21 cellular contexts compared by ENCODE assay signal in genomic region chr13:98343461-98343860, GRCh38.
"Had no signal": no experiment of that assay in that cellular context is flagged by ENCODE, and none has a peak within 500 bp of the region (broad histone marks: within the 10 kb centered on the region; RNA-seq: fewer than 3 reads in every experiment).

No MANE protein-coding gene starts in this region.

- H2AFZ ChIP-seq: parathyroid adenoma had no signal

- H3K4me3 ChIP-seq: heart right ventricle, mucosa of descending colon, right atrium auricular region, sigmoid colon, skin epidermis, testis, tibial nerve had no signal

- DNase-seq: cortex of kidney; dorsolateral prefrontal cortex; effector CD8-positive, alpha-beta T cell; heart right ventricle; islet precursor cell; mammary epithelial cell; mucosa of descending colon; naive thymus-derived CD8-positive, alpha-beta T cell; occipital lobe; sigmoid colon; stimulated activated CD4-positive, alpha-beta T cell treated with anti-CD3 and anti-CD28 coated beads, Interleukin-2, amount 100 ng/mL, for 24 hours; stimulated activated CD4-positive, alpha-beta T cell treated with anti-CD3 and anti-CD28 coated beads, Interleukin-4, amount 100 ng/mL, for 4 hours; stimulated activated naive B cell treated with anti-CD40 and anti-IgM and Interleukin-4, amounts not matched to agents 10 μg/mL and 1 μg/mL and 100 μg/mL, for 72 hours; stimulated activated naive CD8-positive, alpha-beta T cell treated with anti-CD3 and anti-CD28 coated beads, Interleukin-15, amount 100 ng/mL, for 72 hours; testis had no signal

- H3K36me3 Mint-ChIP-seq: naive thymus-derived CD8-positive, alpha-beta T cell; stimulated activated naive B cell treated with anti-CD40 and anti-IgM and Interleukin-4, amounts not matched to agents 10 μg/mL and 1 μg/mL and 100 μg/mL, for 72 hours had no signal

- H3K9me3 ChIP-seq: heart right ventricle, mucosa of descending colon, right atrium auricular region, sigmoid colon, testis, tibial nerve had no signal

- H3K4me3 Mint-ChIP-seq: naive thymus-derived CD8-positive, alpha-beta T cell; stimulated activated naive B cell treated with anti-CD40 and anti-IgM and Interleukin-4, amounts not matched to agents 10 μg/mL and 1 μg/mL and 100 μg/mL, for 72 hours; stimulated activated naive CD8-positive, alpha-beta T cell treated with anti-CD3 and anti-CD28 coated beads, Interleukin-15, amount 100 ng/mL, for 72 hours had no signal

- H3K9me3 Mint-ChIP-seq: naive thymus-derived CD8-positive, alpha-beta T cell; stimulated activated naive B cell treated with anti-CD40 and anti-IgM and Interleukin-4, amounts not matched to agents 10 μg/mL and 1 μg/mL and 100 μg/mL, for 72 hours; stimulated activated naive CD8-positive, alpha-beta T cell treated with anti-CD3 and anti-CD28 coated beads, Interleukin-15, amount 100 ng/mL, for 72 hours had no signal

- H3K27ac Mint-ChIP-seq: naive thymus-derived CD8-positive, alpha-beta T cell; stimulated activated naive B cell treated with anti-CD40 and anti-IgM and Interleukin-4, amounts not matched to agents 10 μg/mL and 1 μg/mL and 100 μg/mL, for 72 hours; stimulated activated naive CD8-positive, alpha-beta T cell treated with anti-CD3 and anti-CD28 coated beads, Interleukin-15, amount 100 ng/mL, for 72 hours had no signal

- H3K36me3 ChIP-seq: right atrium auricular region, sigmoid colon, tibial nerve had no signal

- H3K9ac ChIP-seq: parathyroid adenoma had no signal

- H3K27me3 ChIP-seq: heart right ventricle, right atrium auricular region, sigmoid colon, testis, tibial nerve had no signal

- H3K4me1 ChIP-seq: parathyroid adenoma, right atrium auricular region, testis, tibial nerve had no signal

- ATAC-seq: esophagus mucosa; heart right ventricle; left lobe of liver; mucosa of descending colon; naive thymus-derived CD8-positive, alpha-beta T cell; stimulated activated naive B cell treated with anti-CD40 and anti-IgM and Interleukin-4, amounts not matched to agents 10 μg/mL and 1 μg/mL and 100 μg/mL, for 72 hours; stimulated activated naive CD8-positive, alpha-beta T cell treated with anti-CD3 and anti-CD28 coated beads, Interleukin-15, amount 100 ng/mL, for 72 hours had no signal

- H3K4me1 Mint-ChIP-seq: naive thymus-derived CD8-positive, alpha-beta T cell; stimulated activated naive B cell treated with anti-CD40 and anti-IgM and Interleukin-4, amounts not matched to agents 10 μg/mL and 1 μg/mL and 100 μg/mL, for 72 hours; stimulated activated naive CD8-positive, alpha-beta T cell treated with anti-CD3 and anti-CD28 coated beads, Interleukin-15, amount 100 ng/mL, for 72 hours had no signal

- H3K27ac ChIP-seq: dorsolateral prefrontal cortex, heart right ventricle, parathyroid adenoma, right atrium auricular region, sigmoid colon, skin epidermis, testis, tibial nerve had no signal
